ENCODE assay signal across 9 cellular contexts in genomic region chr5:98775246-98775961, GRCh38. TPM values are rescaled to one million over a fixed set of nuclear protein-coding genes. Genes with fewer than 3 reads are reported as not detected.
A peak's percentile ranks its signal among the peaks of the same experiment; 100 is the strongest.
DNase-seq lines count a peak whose midpoint lies in the region; ATAC-seq and TF ChIP-seq lines count a peak whose summit lies in the region.
"Had no signal": no experiment of that assay in that cellular context is flagged by ENCODE, and none has a peak within 500 bp of the region (broad histone marks: within the 10 kb centered on the region; RNA-seq: fewer than 3 reads in every experiment).

No MANE protein-coding gene starts in this region.

- peaks cover 3 to 73% (median 37%) of the 10 kb centered on the region in 12 donors for H3K4me1 ChIP-seq in heart left ventricle
- peaks cover 61% of the 10 kb centered on the region for H3K4me1 ChIP-seq in body of pancreas
- peaks cover 8 to 16% of the 10 kb centered on the region in 2 donors for H3K4me1 ChIP-seq in lung (ENCODE audit: control insufficient read depth in 2 of 2, insufficient read depth in 2 of 2, low read length in 2 of 2)
- H3K4me1 ChIP-seq in upper lobe of right lung: peaks cover 12% of the 10 kb centered on the region

- 67 to 70% (median 69%) methylated on average over 12 of the region's 12 CpGs for WGBS in heart left ventricle, 4 donors
- WGBS in body of pancreas, 2 donors: 22 to 24% methylated on average over 12 of the region's 12 CpGs
- WGBS in lung, 2 donors: 55 to 71% methylated on average over 12 of the region's 12 CpGs

- peak overlapping the region in 11 of 12 donors; percentile 80 to 94 (median 87) for H3K4me3 ChIP-seq in heart left ventricle
- peak overlapping the region in 1 of 2 donors; percentile 95 for H3K4me3 ChIP-seq in body of pancreas
- H3K4me3 ChIP-seq in lung: peak overlapping the region; percentile 1
- peak overlapping the region; percentile 75 for H3K4me3 ChIP-seq in upper lobe of right lung

- no peak for ATAC-seq in heart left ventricle
- no peak for ATAC-seq in left ventricle myocardium superior
- ATAC-seq in body of pancreas: no peak
- ATAC-seq in lung (ENCODE audit: insufficient read depth, low FRiP score): no peak
- ATAC-seq in upper lobe of right lung: no peak
- no peak for ATAC-seq in GM18498 (IDR thresholded peaks at IDR 0.05; ENCODE audit: unreplicated experiment)

- DNase-seq in heart left ventricle (no peak), left ventricle myocardium superior (no peak), body of pancreas (no peak), lung (ENCODE audit: low spot score) (no peak), upper lobe of right lung (no peak), HUDEP-2 (lab: John Stamatoyannopoulos, UW; ENCODE audit: unreplicated experiment in 76 of 76) (no peak), activated gamma-delta T cell (lab: John Stamatoyannopoulos, UW) (no peak)
- DNase-seq: NCI-H1092 had no signal

- H3K9me3 ChIP-seq in heart left ventricle (no peaks in the 10 kb centered on the region), body of pancreas (no peaks in the 10 kb centered on the region), lung (ENCODE audit: control insufficient read depth in 2 of 2, insufficient read depth in 1 of 2, low read length in 1 of 2) (no peaks in the 10 kb centered on the region), upper lobe of right lung (no peaks in the 10 kb centered on the region)

- H3K36me3 ChIP-seq in heart left ventricle: peaks cover 0 to 10% (median 3%) of the 10 kb centered on the region in 9 donors
- H3K36me3 ChIP-seq in body of pancreas (replicated peaks in 1 of 2; ENCODE audit: insufficient read depth in 1 of 2, low read depth in 2 of 2): no peaks in the 10 kb centered on the region
- peaks cover 0 to 2% of the 10 kb centered on the region in 2 donors for H3K36me3 ChIP-seq in lung (ENCODE audit: control insufficient read depth in 2 of 2, insufficient read depth in 2 of 2, low read length in 2 of 2)
- no peaks in the 10 kb centered on the region for H3K36me3 ChIP-seq in upper lobe of right lung

- H3K27me3 ChIP-seq in heart left ventricle: peaks cover 0 to 42% (median 0%) of the 10 kb centered on the region in 9 donors
- no peaks in the 10 kb centered on the region for H3K27me3 ChIP-seq in body of pancreas
- H3K27me3 ChIP-seq in lung (ENCODE audit: control insufficient read depth, insufficient read depth): no peaks in the 10 kb centered on the region
- no peaks in the 10 kb centered on the region for H3K27me3 ChIP-seq in upper lobe of right lung

- TF ChIP-seq POLR2A in heart left ventricle (IDR thresholded peaks at IDR 0.05): no peak
- no peak for TF ChIP-seq POLR2A in body of pancreas (IDR thresholded peaks at IDR 0.05)

- H3K27ac ChIP-seq in heart left ventricle: peak overlapping the region in 4 of 12 donors; percentile 13 to 96 (median 90)
- peak overlapping the region; percentile 13 to 98 (median 97) for H3K27ac ChIP-seq in body of pancreas
- no peak overlapping the region for H3K27ac ChIP-seq in lung (ENCODE audit: low read depth in 1 of 2, low read length in 1 of 2)
- H3K27ac ChIP-seq in upper lobe of right lung: no peak overlapping the region

- TF ChIP-seq CTCF in heart left ventricle (IDR thresholded peaks at IDR 0.05) (no peak), body of pancreas (IDR thresholded peaks at IDR 0.05) (no peak), lung (IDR thresholded peaks at IDR 0.05; ENCODE audit: control extremely low read depth, extremely low read depth) (no peak), upper lobe of right lung (IDR thresholded peaks at IDR 0.05) (no peak)

- intact Hi-C loops in heart left ventricle (cut with DNase I): loop anchor here in 3 of 10 donors (5.0 to 10.0 kb wide), 4 partner anchors 169 to 1593 kb away; partner anchors contain the start of gene RIOK2 (in 1 of the 3)
- intact Hi-C loops in left ventricle myocardium superior (cut with micrococcal nuclease): no loop called here
- intact Hi-C loops in body of pancreas (cut with DNase I): no loop called here
- intact Hi-C loops in upper lobe of right lung (cut with DNase I): no loop called here

RNA-seq across cellular contexts. Expression of gene RGMB, which starts 1.9 kb away (rescaled TPM):
- 10 to 100 TPM; 11.0 to 42.2 (median 17.0) TPM for total RNA-seq in heart left ventricle
- polyA plus RNA-seq in heart left ventricle: 1 to 10 TPM; 2.0 to 9.3 TPM
- 14.3 TPM for total RNA-seq in left ventricle myocardium superior
- 10 to 100 TPM; 21.0 to 21.8 TPM for total RNA-seq in body of pancreas
- total RNA-seq in lung: 10 to 100 TPM; 21.2 to 31.7 TPM
- 1 to 10 TPM; 3.8 to 9.0 TPM for polyA plus RNA-seq in lung
- 16.8 TPM for total RNA-seq in upper lobe of right lung

Comparison
In these comparisons a context has a peak if more than half of its experiments do, and no peak if none do; other contexts are left out.
1. H3K27ac ChIP-seq: peak in body of pancreas (4 of 4); none in lung (0 of 2) and upper lobe of right lung (single experiment).